In the genomic region with DNA sequence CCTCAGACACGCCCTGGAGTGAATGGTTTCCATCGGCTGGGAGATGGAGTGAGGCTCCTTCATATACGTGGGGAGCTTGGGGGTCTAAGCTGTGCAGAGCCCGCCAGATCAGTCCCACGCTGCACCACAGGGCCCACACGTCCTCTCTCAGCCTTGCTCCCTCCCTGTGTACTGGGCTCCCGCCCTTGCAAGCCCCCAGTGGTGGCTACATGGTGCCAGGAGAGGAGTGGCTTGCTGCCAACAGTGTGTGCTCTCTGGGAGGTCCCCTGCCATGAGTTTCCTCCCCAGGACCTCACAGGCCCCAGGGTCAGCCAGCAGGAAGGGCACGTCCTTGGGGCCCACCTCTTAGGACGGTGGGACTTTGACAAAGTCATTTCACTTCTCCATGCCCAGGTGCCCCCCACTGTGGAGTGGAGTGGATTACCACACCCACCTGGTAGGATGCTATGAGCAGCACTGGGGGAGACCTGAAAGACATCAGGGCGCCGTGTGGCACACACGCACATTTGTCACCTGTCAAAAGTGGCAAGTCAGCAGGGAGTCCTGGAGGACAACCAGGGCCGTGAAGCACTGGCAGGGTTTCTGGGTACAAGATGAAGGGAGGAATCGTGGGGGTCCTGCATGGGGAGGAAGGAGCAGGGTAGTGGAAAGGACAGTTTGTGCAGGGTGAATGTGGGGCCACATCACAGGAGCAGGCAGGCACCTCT, we compare ENCODE assay signal across 20 cellular contexts. TPM values are rescaled to one million over a fixed set of nuclear protein-coding genes. Genes with fewer than 3 reads are reported as not detected.
"Had no signal": no experiment of that assay in that cellular context is flagged by ENCODE, and none has a peak within 500 bp of the region (broad histone marks: within the 10 kb centered on the region; RNA-seq: fewer than 3 reads in every experiment).

No MANE protein-coding gene starts in this region.

- H3K27me3 ChIP-seq: esophagus muscularis mucosa had no signal

- H3K9me3 ChIP-seq: esophagus muscularis mucosa had no signal

- ATAC-seq: activated naive CD4-positive, alpha-beta T cell treated with anti-CD3 and anti-CD28 coated beads, Interleukin-2, amount 50 U/mL, for 72 hours; activated T-cell treated with anti-CD3 and anti-CD28 coated beads, Interleukin-2, amount 50 U/mL, for 72 hours; left cardiac atrium; natural killer cell had no signal

- H3K27ac ChIP-seq: esophagus muscularis mucosa had no signal

- H3K4me3 ChIP-seq: esophagus muscularis mucosa had no signal

- DNase-seq: activated CD4-positive, alpha-beta T cell treated with anti-CD3 and anti-CD28 coated beads, Interleukin-2, amount 50 U/mL, for 4 hours; activated CD4-positive, CD25-positive, alpha-beta regulatory T cell treated with anti-CD3 and anti-CD28 coated beads, Interleukin-2, amount 50 U/mL, for 72 hours; activated effector memory CD4-positive, alpha-beta T cell treated with anti-CD3 and anti-CD28 coated beads, Interleukin-2, amount 50 U/mL, for 16 hours; activated T-cell treated with anti-CD3 and anti-CD28 coated beads, Interleukin-2, amount 50 U/mL, for 72 hours; effector CD8-positive, alpha-beta T cell; left cardiac atrium; mesendoderm; natural killer cell; nucleus accumbens; retina; stimulated activated CD4-positive, alpha-beta T cell treated with anti-CD3 and anti-CD28 coated beads, Interleukin-12 subunit alpha, Interleukin-12 subunit beta, amount 100 ng/mL, for 4 hours; stimulated activated CD4-positive, alpha-beta T cell treated with anti-CD3 and anti-CD28 coated beads, Interleukin-1b, Interleukin-23, amount 100 ng/mL, for 48 hours; stimulated activated CD8-positive, alpha-beta memory T cell treated with anti-CD3 and anti-CD28 coated beads, Interleukin-4, amount 100 ng/mL, for 48 hours; stimulated activated naive CD4-positive, alpha-beta T cell had no signal

RNA-seq across cellular contexts. Expression of gene SLC5A10, which starts 13.7 kb away (rescaled TPM):
- total RNA-seq: activated CD8-positive, alpha-beta memory T cell treated with anti-CD3 and anti-CD28 coated beads for 36 hours; activated naive CD4-positive, alpha-beta T cell treated with anti-CD3 and anti-CD28 coated beads, Interleukin-2, amount 50 U/mL, for 72 hours; activated T-cell treated with anti-CD3 and anti-CD28 coated beads, Interleukin-2, amount 50 U/mL, for 72 hours; chondrocyte; esophagus muscularis mucosa; posterior vena cava; urinary bladder had no signal
